In genomic region chr5:43420241-43420640, GRCh38 we compare ENCODE assay signal across 21 cellular contexts. TPM values are rescaled to one million over a fixed set of nuclear protein-coding genes. Genes with fewer than 3 reads are reported as not detected.
DNase-seq lines count a peak whose midpoint lies in the region; ATAC-seq and TF ChIP-seq lines count a peak whose summit lies in the region.
"Had no signal": no experiment of that assay in that cellular context is flagged by ENCODE, and none has a peak within 500 bp of the region (broad histone marks: within the 10 kb centered on the region; RNA-seq: fewer than 3 reads in every experiment).

No MANE protein-coding gene starts in this region.

- no peak overlapping the region for H4K5ac ChIP-seq in H9 (ENCODE audit: insufficient read length, low read depth, low read length)

- H2BK5ac ChIP-seq in H9 (ENCODE audit: insufficient read length, low read length): no peak overlapping the region

- no peaks in the 10 kb centered on the region for H3K36me3 ChIP-seq in colonic mucosa

- H3K4me1 ChIP-seq in H9 (ENCODE audit: insufficient read depth, low read length) (no peaks in the 10 kb centered on the region; the same call in 1 of the 2 replicates), colonic mucosa (peaks cover 6% of the 10 kb centered on the region)

- no peak overlapping the region for H3K27ac ChIP-seq in H9 (ENCODE audit: insufficient read length, low read depth, low read length)
- no peak overlapping the region for H3K27ac ChIP-seq in colonic mucosa
- H3K27ac ChIP-seq: GM23248, SK-N-MC had no signal

- H3K4me1 Mint-ChIP-seq in H9 (peaks cover 5 to 6% of the 10 kb centered on the region in 2 experiments; a peak in 3 of 4 replicates), nephron progenitor cell (peaks cover 42% of the 10 kb centered on the region)

- WGBS in H9 (ENCODE audit: extremely low coverage, insufficient read length, low lambda C conversion rate): no CpG with 5 or more reads among the region's 4 CpGs

- no peak overlapping the region for H2BK120ac ChIP-seq in H9 (ENCODE audit: low read depth, low read length, poor library complexity, severe bottlenecking)

- no peaks in the 10 kb centered on the region for H4K20me1 ChIP-seq in H9 (ENCODE audit: control insufficient read depth, insufficient read depth, insufficient read length)

- ATAC-seq in GM18502 (IDR thresholded peaks at IDR 0.05; ENCODE audit: poor library complexity, unreplicated experiment): no peak

- no peak overlapping the region for H2BK15ac ChIP-seq in H9 (ENCODE audit: low read depth, low read length)

- H3K36me3 Mint-ChIP-seq in H9 (ENCODE audit: insufficient read depth in 1 of 3, low read depth in 3 of 3): no peaks in the 10 kb centered on the region
- no peaks in the 10 kb centered on the region for H3K36me3 Mint-ChIP-seq in nephron progenitor cell (ENCODE audit: low read depth)

- H3K9ac ChIP-seq in H9 (ENCODE audit: extremely low read depth, insufficient read length, low read length) (no peak overlapping the region), colonic mucosa (ENCODE audit: low read depth in 2 of 2, low read length in 2 of 2) (peak overlapping the region in 1 of 2 donors; percentile 2)
- H3K9ac ChIP-seq: GM23248 had no signal

- TF ChIP-seq CTCF in H9 (conservative IDR thresholded peaks at IDR 0.05): no peak
- no peak for TF ChIP-seq CTCF in cardiac fibroblast (IDR thresholded peaks at IDR 0.05; ENCODE audit: low read depth, low read length)
- TF ChIP-seq CTCF in nephron progenitor cell (IDR thresholded peaks at IDR 0.05): no peak
- no peak for TF ChIP-seq CTCF in colonic mucosa (IDR thresholded peaks at IDR 0.05)

- no peak overlapping the region for H3K23ac ChIP-seq in H9 (ENCODE audit: insufficient read length, low read depth, low read length)

- H2BK12ac ChIP-seq in H9 (ENCODE audit: insufficient read length, low read depth, low read length): no peak overlapping the region

- intact Hi-C loops in colonic mucosa (cut with DNase I): no loop called here

- H3K27me3 Mint-ChIP-seq in H9 (ENCODE audit: low read depth) (0 out of 2 replicates have a peak, but pooled peaks cover 3% of the 10 kb centered on the region), nephron progenitor cell (ENCODE audit: low read depth, poor library complexity) (no peaks in the 10 kb centered on the region)

- H3K23me2 ChIP-seq in H9 (ENCODE audit: insufficient read length, low read depth, low read length, poor library complexity, severe bottlenecking): no peaks in the 10 kb centered on the region

- no peak overlapping the region for H2BK20ac ChIP-seq in H9 (ENCODE audit: low read depth, low read length, poor library complexity, severe bottlenecking)

- no peak overlapping the region for H2AFZ ChIP-seq in H9 (ENCODE audit: low read length)
- H2AFZ ChIP-seq: GM23248 had no signal

- H3K4me3 ChIP-seq in cardiac fibroblast (replicated peaks in 1 of 2; ENCODE audit: low read depth in 2 of 2, low read length in 2 of 2) (no peak overlapping the region), colonic mucosa (no peak overlapping the region)
- H3K4me3 ChIP-seq: GM23248, SK-N-MC had no signal

- no peak overlapping the region for H4K91ac ChIP-seq in H9 (ENCODE audit: insufficient read length, low read depth, low read length)

- no peak overlapping the region for H3T11ph ChIP-seq in H9 (ENCODE audit: low read length)

- H3K14ac ChIP-seq in H9 (ENCODE audit: insufficient read depth, low read length): no peak overlapping the region

- peak overlapping the region; percentile 74 for H3K56ac ChIP-seq in H9 (ENCODE audit: insufficient read length, low read depth, low read length)

- no peak overlapping the region for H4K8ac ChIP-seq in H9 (replicated peaks; ENCODE audit: insufficient read length, low read depth, low read length)

- peak; percentile 38 for DNase-seq in H9
- peak; percentile 13 to 31 for DNase-seq in cardiac fibroblast (ENCODE audit: low read depth in 2 of 2)
- peak; percentile 46 for DNase-seq in iPS-NIHi11 (ENCODE audit: low spot score)
- DNase-seq in nephron progenitor cell: peak; percentile 6
- DNase-seq in mucosa of gallbladder (ENCODE audit: low spot score): no peak
- DNase-seq in putamen (ENCODE audit: low spot score): no peak
- DNase-seq in colonic mucosa: no peak
- DNase-seq: C1 segment of cervical spinal cord, DND-41, GDM1, GM23248, KBM-7, NCI-H1105 treated with DMSO at 0.1 percent for 48 hours, NCI-H1694 treated with DMSO at 0.1 percent for 48 hours, NCI-H2227 treated with DMSO at 0.1 percent for 48 hours, NCI-H510A treated with DMSO at 0.1 percent for 48 hours, NCI-H82, OCI-M1, Right ventricle myocardium superior had no signal

- H3K27ac Mint-ChIP-seq in H9 (peak overlapping the region in 1 of 3 experiments; percentile 20; a peak in 1 of 7 replicates), nephron progenitor cell (peak overlapping the region; percentile 1)

- H3K9me3 ChIP-seq in H9 (ENCODE audit: control insufficient read depth, low read depth, low read length): no peaks in the 10 kb centered on the region
- no peaks in the 10 kb centered on the region for H3K9me3 ChIP-seq in colonic mucosa

- H3K4me3 Mint-ChIP-seq in H9: no peak overlapping the region
- no peak overlapping the region for H3K4me3 Mint-ChIP-seq in nephron progenitor cell

- H3K9me3 Mint-ChIP-seq in H9 (no peaks in the 10 kb centered on the region), nephron progenitor cell (no peaks in the 10 kb centered on the region)

- no peaks in the 10 kb centered on the region for H3K27me3 ChIP-seq in H9 (ENCODE audit: insufficient read depth, low read length)
- H3K27me3 ChIP-seq in colonic mucosa: no peaks in the 10 kb centered on the region

- no peaks in the 10 kb centered on the region for H3K79me1 ChIP-seq in H9 (ENCODE audit: insufficient read depth, low read depth, low read length, poor library complexity, severe bottlenecking)

- no peak overlapping the region for H3K4me2 ChIP-seq in H9 (ENCODE audit: insufficient read depth, insufficient read length, low read length)

- H3K79me2 ChIP-seq in H9 (ENCODE audit: insufficient read depth, low read length): no peaks in the 10 kb centered on the region

- no peak overlapping the region for H2AK5ac ChIP-seq in H9 (ENCODE audit: insufficient read length, low read length)

- H3K4ac ChIP-seq in H9 (ENCODE audit: low read depth, low read length): no peak overlapping the region

- no peak overlapping the region for H3K18ac ChIP-seq in H9 (ENCODE audit: insufficient read length, low read depth, low read length)

RNA-seq across cellular contexts. Expression of gene CCL28, which starts 8.1 kb away (rescaled TPM):
- not detected in 2 replicates for total RNA-seq in H9 (2021)
- total RNA-seq in mucosa of gallbladder: 32.3 TPM
- total RNA-seq in colonic mucosa: 100 to 1,000 TPM in 1 of 2 donors, 10 to 100 TPM in 1; 56.8 to 116 TPM

Comparison
In these comparisons a context has a peak if more than half of its experiments do, and no peak if none do; other contexts are left out.
1. DNase-seq: peak in H9 (single experiment), cardiac fibroblast (2 of 2), iPS-NIHi11 (single experiment) and nephron progenitor cell (single experiment); none in mucosa of gallbladder (single experiment), putamen (single experiment) and colonic mucosa (single experiment).
2. RNA of gene CCL28, which starts 8.1 kb away (total RNA-seq): 56.8 to 116 TPM in colonic mucosa and 32.3 TPM in mucosa of gallbladder (single experiment); not detected in H9; every median in the first group is over 10 times any median in the second.